ENCODE assay signal across 16 cellular contexts in the genomic region with DNA sequence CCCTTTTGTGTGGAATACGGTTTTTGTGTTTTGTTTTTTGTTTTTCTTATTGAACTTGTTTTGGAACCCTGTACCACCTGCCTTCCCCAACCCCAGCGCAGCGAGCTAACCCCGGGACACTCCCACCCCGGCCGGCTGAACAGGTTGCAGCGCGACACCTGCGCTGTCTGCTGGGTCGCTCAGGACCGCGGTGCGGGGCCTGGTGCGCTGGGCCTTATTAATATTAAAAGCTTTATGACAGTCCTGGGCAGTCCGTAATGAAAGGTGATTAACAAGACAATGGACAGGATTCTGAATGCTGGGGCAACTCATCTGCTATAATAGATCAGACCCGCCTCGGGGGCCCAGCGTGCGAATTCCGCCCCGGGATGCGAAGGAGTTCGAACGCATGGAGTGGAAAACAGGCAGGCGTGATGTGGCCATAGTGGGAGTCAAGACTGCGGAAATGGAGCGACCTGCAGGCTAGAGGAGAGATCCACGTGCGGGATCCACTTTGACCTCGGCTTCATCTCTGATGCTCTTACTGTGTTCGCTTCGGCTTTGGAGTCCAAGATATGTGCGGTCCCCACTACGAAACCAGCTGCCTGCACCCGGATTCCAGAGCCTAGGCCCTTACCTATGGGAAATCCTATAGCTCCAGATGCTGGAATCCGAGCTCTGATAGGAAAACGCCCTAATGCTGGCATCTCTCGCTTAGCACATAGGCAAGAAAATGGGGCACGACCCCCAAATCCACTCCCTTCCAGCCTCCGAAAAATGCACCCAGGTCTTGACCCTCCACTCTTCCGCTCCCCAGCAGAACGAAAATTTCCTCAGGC.
DNase-seq lines count a peak whose midpoint lies in the region; ATAC-seq, FAIRE-seq and TF ChIP-seq lines count a peak whose summit lies in the region.
"Had no signal": no experiment of that assay in that cellular context is flagged by ENCODE, and none has a peak within 500 bp of the region (broad histone marks: within the 10 kb centered on the region; RNA-seq: fewer than 3 reads in every experiment).

No MANE protein-coding gene starts in this region.

- H4K91ac ChIP-seq in H1 (replicated peaks; ENCODE audit: insufficient read length, low read length): no peak overlapping the region

- H2BK20ac ChIP-seq in H1 (ENCODE audit: low read length): no peak overlapping the region

- H3K9ac ChIP-seq in H1 (replicated peaks in 1 of 4; ENCODE audit: extremely low read depth in 1 of 4, low read depth in 3 of 4, low read length in 3 of 4) (no peak overlapping the region), neural cell (ENCODE audit: low read length) (no peak overlapping the region)

- H4K8ac ChIP-seq in H1 (ENCODE audit: extremely low read depth, insufficient read depth, low read length): peak overlapping the region; percentile 72; the same call in 1 of the 2 replicates

- FAIRE-seq in A549 (lab: Jason Lieb, UNC): no peak
- FAIRE-seq in H1 (lab: Jason Lieb, UNC): no peak
- FAIRE-seq: H54 had no signal

- H3K4me1 ChIP-seq in A549 (no peaks in the 10 kb centered on the region), H1 (replicated peaks in 1 of 4; ENCODE audit: control insufficient read depth in 3 of 4, insufficient read depth in 4 of 4, low read length in 3 of 4) (peaks cover 7 to 25% (median 14%) of the 10 kb centered on the region in 4 experiments)
- H3K4me1 ChIP-seq: psoas muscle, vagina had no signal

- no peak overlapping the region for H2BK15ac ChIP-seq in H1 (ENCODE audit: low read length)

- H3K9me2 ChIP-seq in neural cell (ENCODE audit: insufficient read depth, low read length): no peaks in the 10 kb centered on the region

- no peak overlapping the region for H2BK5ac ChIP-seq in H1 (ENCODE audit: low read depth, low read length)

- no peak for TF ChIP-seq CTCF in A549 (IDR thresholded peaks at IDR 0.05)
- no peak for TF ChIP-seq CTCF in H1 (IDR thresholded peaks at IDR 0.05; ENCODE audit: control extremely low read depth in 1 of 3, insufficient read depth in 1 of 3, low read depth in 1 of 3, low read length in 3 of 3)
- TF ChIP-seq CTCF in neural cell (IDR thresholded peaks at IDR 0.05; ENCODE audit: poor library complexity, severe bottlenecking): no peak

- TF ChIP-seq POLR2A in A549 (IDR thresholded peaks at IDR 0.05; ENCODE audit: low read length) (no peak), H1 (IDR thresholded peaks at IDR 0.05; ENCODE audit: control extremely low read depth in 1 of 2, low read depth in 2 of 2, low read length in 2 of 2) (no peak)

- no peak overlapping the region for H2BK120ac ChIP-seq in H1 (replicated peaks; ENCODE audit: low read depth, low read length)

- no peak for TF ChIP-seq EP300 in A549 (IDR thresholded peaks at IDR 0.05)
- TF ChIP-seq EP300 in H1 (IDR thresholded peaks at IDR 0.05; ENCODE audit: borderline replicate concordance in 1 of 2, low read depth in 2 of 2, low read length in 2 of 2): no peak
- TF ChIP-seq EP300 in neural cell (conservative IDR thresholded peaks at IDR 0.05; ENCODE audit: poor library complexity, severe bottlenecking): no peak

- no peak overlapping the region for H2AFZ ChIP-seq in H1 (ENCODE audit: low read length)
- H2AFZ ChIP-seq in neural cell (ENCODE audit: low read depth, low read length): no peak overlapping the region

- peak overlapping the region; percentile 78; the same call in 1 of the 2 replicates for H2BK12ac ChIP-seq in H1 (ENCODE audit: low read depth, low read length)

- no peak overlapping the region for H3K18ac ChIP-seq in H1 (ENCODE audit: extremely low read depth, low read length)

- ATAC-seq in A549 (no peak), GM21526 (IDR thresholded peaks at IDR 0.05; ENCODE audit: low FRiP score, unreplicated experiment) (no peak), HG03139 (IDR thresholded peaks at IDR 0.05; ENCODE audit: unreplicated experiment) (no peak)

- H3K4me3 ChIP-seq in A549: no peak overlapping the region
- H3K4me3 ChIP-seq in H7 (ENCODE audit: insufficient read depth, low read depth, low read length): peak overlapping the region; percentile 11; the same call in 1 of the 2 replicates
- H3K4me3 ChIP-seq in H1 (ENCODE audit: extremely low read depth in 1 of 4, insufficient read depth in 2 of 4, low read depth in 3 of 4, low read length in 4 of 4): peak overlapping the region; percentile 12 to 51 (median 36); a peak in 7 of 8 replicates
- H3K4me3 ChIP-seq in neural cell (ENCODE audit: low read length): peak overlapping the region; percentile 62
- H3K4me3 ChIP-seq: psoas muscle, SJCRH30, vagina had no signal

- H3F3A ChIP-seq in neural cell (ENCODE audit: insufficient read depth, low read length, poor library complexity, severe bottlenecking): no peaks in the 10 kb centered on the region

- peaks cover 6% of the 10 kb centered on the region for H3K23me2 ChIP-seq in H1 (ENCODE audit: low read depth, low read length)

- H3K79me1 ChIP-seq in H1 (ENCODE audit: low read depth, low read length): no peaks in the 10 kb centered on the region

- no peak overlapping the region for H3K23ac ChIP-seq in H1 (ENCODE audit: insufficient read length)

- H4K5ac ChIP-seq in H1 (ENCODE audit: insufficient read length, low read depth, low read length): no peak overlapping the region

- H3K27me3 ChIP-seq in H7 (ENCODE audit: control insufficient read depth, insufficient read depth, low read length): peaks cover 91% of the 10 kb centered on the region
- H3K27me3 ChIP-seq in H1 (replicated peaks in 1 of 4; ENCODE audit: control insufficient read depth in 3 of 4, extremely low read depth in 1 of 4, insufficient read depth in 3 of 4, low read length in 3 of 4): peaks cover 47 to 86% (median 71%) of the 10 kb centered on the region in 4 experiments
- H3K27me3 ChIP-seq in neural cell (ENCODE audit: insufficient read depth, low read depth, low read length): peaks cover 88% of the 10 kb centered on the region
- H3K27me3 ChIP-seq: SJCRH30 had no signal

- H3K56ac ChIP-seq in H1 (replicated peaks; ENCODE audit: insufficient read length, low read depth, low read length): no peak overlapping the region

- POLR2A ChIA-PET in A549 (lab: Yijun Ruan, JAX) (no interaction called here), H1 (lab: Charles Lee; ENCODE audit: partially characterized antibody) (interaction anchor here (0.8 to 3.1 kb wide), 4 partner anchors 8 to 118 kb away, joined by 3 to 25 read pairs (median 4); a partner anchor contains a TSS)

- no peaks in the 10 kb centered on the region for H3K79me2 ChIP-seq in H1 (ENCODE audit: control insufficient read depth in 1 of 2, insufficient read depth in 2 of 2, low read length in 2 of 2)
- no peaks in the 10 kb centered on the region for H3K79me2 ChIP-seq in neural cell (replicated peaks; ENCODE audit: insufficient read depth, low read length)

- TF ChIP-seq RAD21 in A549 (conservative IDR thresholded peaks at IDR 0.05 in 1 of 2, IDR thresholded peaks at IDR 0.05 in 1 of 2): no peak
- TF ChIP-seq RAD21 in H1 (IDR thresholded peaks at IDR 0.05 in 1 of 2, conservative IDR thresholded peaks at IDR 0.05 in 1 of 2; ENCODE audit: low read depth in 2 of 2, low read length in 2 of 2): no peak
- no peak for TF ChIP-seq RAD21 in neural cell (conservative IDR thresholded peaks at IDR 0.05)

- H4K20me1 ChIP-seq in H1 (replicated peaks in 1 of 2; ENCODE audit: control insufficient read depth in 1 of 2, insufficient read depth in 2 of 2, low read length in 2 of 2) (peaks cover 4 to 7% of the 10 kb centered on the region in 2 experiments), neural cell (ENCODE audit: insufficient read depth) (no peaks in the 10 kb centered on the region)

- H3K4me2 ChIP-seq in A549 (peak overlapping the region; percentile 42; the same call in 1 of the 3 replicates), H1 (ENCODE audit: insufficient read depth in 1 of 2, low read depth in 2 of 2, low read length in 2 of 2) (peak overlapping the region; percentile 76 to 84), neural cell (ENCODE audit: low read length) (peak overlapping the region; percentile 11)

- H3K9me3 ChIP-seq in A549 (no peaks in the 10 kb centered on the region), H1 (ENCODE audit: insufficient read depth in 2 of 2, low read depth in 1 of 2, low read length in 1 of 2) (no peaks in the 10 kb centered on the region), neural cell (ENCODE audit: low read length) (peaks cover 9% of the 10 kb centered on the region)
- H3K9me3 ChIP-seq: psoas muscle, SJCRH30, vagina had no signal

- DNase-seq in A549 (ENCODE audit: low read depth in 1 of 2, low spot score in 1 of 2): no peak
- DNase-seq in H7: peak; percentile 49
- peak in 1 of 2 experiments; percentile 66 for DNase-seq in H1 (ENCODE audit: low read depth in 1 of 2, low spot score in 2 of 2)
- no peak for DNase-seq in activated gamma-delta T cell treated with Interleukin-2 at 50 U/mL for 16 hours
- no peak for DNase-seq in OCI-M1 (lab: John Stamatoyannopoulos, UW)
- DNase-seq: activated CD4-positive, alpha-beta T cell treated with anti-CD3 and anti-CD28 coated beads, Interleukin-2, amount 10 ng/mL, durations not matched to agents 7 days and 5 days; effector CD8-positive, alpha-beta T cell; NCI-H1694; SJCRH30; T-helper 9 cell had no signal

- H2AK5ac ChIP-seq in H1 (ENCODE audit: low read depth, low read length): no peak overlapping the region

- CTCF ChIA-PET in A549 (lab: Yijun Ruan, JAX): no interaction called here
- CTCF ChIA-PET in H1 (lab: Charles Lee; ENCODE audit: partially characterized antibody): interaction anchor here (0.5 to 3.1 kb wide), 11 partner anchors 8 to 173 kb away, joined by 3 to 17 read pairs (median 8); a partner anchor contains a TSS

- H3K36me3 ChIP-seq in H7 (replicated peaks; ENCODE audit: control insufficient read depth, insufficient read depth, low read length) (no peaks in the 10 kb centered on the region), H1 (ENCODE audit: control insufficient read depth in 2 of 4, insufficient read depth in 4 of 4, low read length in 3 of 4) (no peaks in the 10 kb centered on the region), neural cell (ENCODE audit: insufficient read depth, low read length) (no peaks in the 10 kb centered on the region)
- H3K36me3 ChIP-seq: SJCRH30, vagina had no signal

- no peak overlapping the region for H3K14ac ChIP-seq in H1 (ENCODE audit: insufficient read length)

- H3K27ac ChIP-seq in A549 (no peak overlapping the region), H1 (ENCODE audit: low read depth, low read length) (no peak overlapping the region), neural cell (ENCODE audit: low read length) (no peak overlapping the region)
- H3K27ac ChIP-seq: psoas muscle, SJCRH30, vagina had no signal

- H3K4ac ChIP-seq in H1 (replicated peaks; ENCODE audit: insufficient read length, low read depth, low read length): no peak overlapping the region

- WGBS in A549 (ENCODE audit: missing lambda C conversion rate): 84% methylated on average over 33 of the region's 42 CpGs
- WGBS in H1 (ENCODE audit: extremely low coverage in 1 of 2, insufficient coverage in 1 of 2, insufficient read length in 1 of 2, insufficient replicate concordance in 2 of 2, low coverage in 1 of 2, low lambda C conversion rate in 2 of 2, missing lambda C conversion rate in 1 of 2), 2 experiments: 3% methylated on average over 42 of the region's 42 CpGs; no CpG with 5 or more reads in 1 of the 2 experiments

TF ChIP-seq in A549, 52 proteins besides CTCF, POLR2A, EP300 and RAD21 (continues in another document):
- TF ChIP-seq FOSB (CRISPR knock-in tag; IDR thresholded peaks at IDR 0.05): no peak

TF ChIP-seq in H1, 55 proteins besides CTCF, POLR2A, EP300 and RAD21 (continues in another document):
- TF ChIP-seq BACH1 (IDR thresholded peaks at IDR 0.05; ENCODE audit: low read length): no peak

Comparison
In these comparisons a context has a peak if more than half of its experiments do, and no peak if none do; other contexts are left out.
1. H3K4me2 ChIP-seq: peak in every context shown above with its lines; median percentile 80 in H1; 42 in A549; 11 in neural cell.